7 cellular contexts compared by ENCODE assay signal in genomic region chr16:67672739-67673662, GRCh38. TPM values are rescaled to one million over a fixed set of nuclear protein-coding genes. Genes with fewer than 3 reads are reported as not detected.
DNase-seq lines count a peak whose midpoint lies in the region; ATAC-seq and TF ChIP-seq lines count a peak whose summit lies in the region.

No MANE protein-coding gene starts in this region.

- TF ChIP-seq CTCF in WERI-Rb-1 (IDR thresholded peaks at IDR 0.05; ENCODE audit: low read depth, low read length) (peak; percentile 87), lower leg skin (IDR thresholded peaks at IDR 0.05) (no peak)

- no peak for TF ChIP-seq POLR2A in lower leg skin (IDR thresholded peaks at IDR 0.05)

- ATAC-seq in stimulated activated naive CD8-positive, alpha-beta T cell treated with anti-CD3 and anti-CD28 coated beads, Interleukin-15, Interleukin-2, amounts not matched to agents 100 U/mL and 50 U/mL, for 24 hours, result no peak
- ATAC-seq in GM21447 (IDR thresholded peaks at IDR 0.05; ENCODE audit: unreplicated experiment), result no peak

- no peaks in the 10 kb centered on the region for H3K36me3 ChIP-seq in MG63
- peaks cover 6% of the 10 kb centered on the region for H3K36me3 ChIP-seq in WERI-Rb-1

- H3K27me3 ChIP-seq in MG63 (no peaks in the 10 kb centered on the region), WERI-Rb-1 (ENCODE audit: insufficient read depth, low read depth, severe bottlenecking) (no peaks in the 10 kb centered on the region)

- 50 to 59% methylated on average over 12 to 13 of the region's 13 CpGs for WGBS in lower leg skin, 2 donors

- intact Hi-C loops in lower leg skin (cut with DNase I; ENCODE audit: low total_unique reads), result loop anchor here (5.0 kb wide), 1 partner anchor 139 kb away; no protein-coding TSS in a partner anchor

- DNase-seq in GM04503 (ENCODE audit: low read depth), result peak; percentile 30
- peak; percentile 46 for DNase-seq in MG63
- DNase-seq in WERI-Rb-1, result peak; percentile 74
- peak; percentile 71 to 81 for DNase-seq in dermis microvascular lymphatic vessel endothelial cell (ENCODE audit: low read depth in 2 of 2)
- DNase-seq in lower leg skin (ENCODE audit: low spot score in 2 of 2), result peak; percentile 59 to 92
- peak; percentile 63 for DNase-seq in stimulated activated naive CD8-positive, alpha-beta T cell treated with anti-CD3 and anti-CD28 coated beads, Interleukin-15, Interleukin-2, amounts not matched to agents 100 U/mL and 50 U/mL, for 24 hours

- H3K9me3 ChIP-seq in MG63 (no peaks in the 10 kb centered on the region), WERI-Rb-1 (ENCODE audit: severe bottlenecking) (no peaks in the 10 kb centered on the region)

- H3K4me3 ChIP-seq in MG63 (no peak overlapping the region), WERI-Rb-1 (ENCODE audit: low read depth, low read length) (no peak overlapping the region), lower leg skin (ENCODE audit: low read depth, poor library complexity, severe bottlenecking) (no peak overlapping the region)

- H3K27ac ChIP-seq in WERI-Rb-1, result no peak overlapping the region

RNA-seq across cellular contexts. Expression of gene C16orf86, which starts 6.4 kb away (rescaled TPM):
- total RNA-seq in MG63 (2014; rRNA removed; shearing (Covaris generic); ENCODE audit: low replicate concordance), result not detected in 2 replicates
- 3.2 and 3.3 TPM in 2 replicates for total RNA-seq in dermis microvascular lymphatic vessel endothelial cell
- 10 to 100 TPM in 1 of 4 donors, 1 to 10 TPM in 3; 2.2 to 10.4 (median 7.2) TPM for total RNA-seq in lower leg skin

RNA-seq across cellular contexts. Expression of gene ENKD1, which starts 6.5 kb away (rescaled TPM):
- total RNA-seq in MG63 (2014; rRNA removed; shearing (Covaris generic); ENCODE audit: low replicate concordance), result 8.8 and 15.7 TPM in 2 replicates
- total RNA-seq in dermis microvascular lymphatic vessel endothelial cell, result 11.4 and 12.9 TPM in 2 replicates
- total RNA-seq in lower leg skin, result 10 to 100 TPM; 14.5 to 21.2 (median 17.5) TPM

RNA-seq across cellular contexts. Expression of gene PARD6A, which starts 12.2 kb away (rescaled TPM):
- total RNA-seq in MG63 (2014; rRNA removed; shearing (Covaris generic); ENCODE audit: low replicate concordance), result 0.89 and 1.5 TPM in 2 replicates
- total RNA-seq in dermis microvascular lymphatic vessel endothelial cell (2.0 and 2.3 TPM in 2 replicates), lower leg skin (1 to 10 TPM; 2.1 to 3.5 (median 2.4) TPM)

RNA-seq across cellular contexts. Expression of gene ACD, which starts 12.9 kb away (rescaled TPM):
- 24.4 and 24.7 TPM in 2 replicates for total RNA-seq in MG63 (2014; rRNA removed; shearing (Covaris generic); ENCODE audit: low replicate concordance)
- total RNA-seq in dermis microvascular lymphatic vessel endothelial cell, result 10.5 and 11.4 TPM in 2 replicates
- 10 to 100 TPM; 18.7 to 31.1 (median 23.4) TPM for total RNA-seq in lower leg skin

RNA-seq across cellular contexts. Expression of gene CARMIL2, which starts 28.1 kb away (rescaled TPM):
- total RNA-seq in MG63 (2014; rRNA removed; shearing (Covaris generic); ENCODE audit: low replicate concordance), result 0.07 TPM in 1 of 2 replicates, not detected in the other
- total RNA-seq in dermis microvascular lymphatic vessel endothelial cell (0.26 and 0.63 TPM in 2 replicates), lower leg skin (1 to 10 TPM in 2 of 4 donors, under 1 TPM in 2; 0.91 to 4.7 (median 1.9) TPM)
